ENCODE assay signal across 12 cellular contexts in the genomic region with DNA sequence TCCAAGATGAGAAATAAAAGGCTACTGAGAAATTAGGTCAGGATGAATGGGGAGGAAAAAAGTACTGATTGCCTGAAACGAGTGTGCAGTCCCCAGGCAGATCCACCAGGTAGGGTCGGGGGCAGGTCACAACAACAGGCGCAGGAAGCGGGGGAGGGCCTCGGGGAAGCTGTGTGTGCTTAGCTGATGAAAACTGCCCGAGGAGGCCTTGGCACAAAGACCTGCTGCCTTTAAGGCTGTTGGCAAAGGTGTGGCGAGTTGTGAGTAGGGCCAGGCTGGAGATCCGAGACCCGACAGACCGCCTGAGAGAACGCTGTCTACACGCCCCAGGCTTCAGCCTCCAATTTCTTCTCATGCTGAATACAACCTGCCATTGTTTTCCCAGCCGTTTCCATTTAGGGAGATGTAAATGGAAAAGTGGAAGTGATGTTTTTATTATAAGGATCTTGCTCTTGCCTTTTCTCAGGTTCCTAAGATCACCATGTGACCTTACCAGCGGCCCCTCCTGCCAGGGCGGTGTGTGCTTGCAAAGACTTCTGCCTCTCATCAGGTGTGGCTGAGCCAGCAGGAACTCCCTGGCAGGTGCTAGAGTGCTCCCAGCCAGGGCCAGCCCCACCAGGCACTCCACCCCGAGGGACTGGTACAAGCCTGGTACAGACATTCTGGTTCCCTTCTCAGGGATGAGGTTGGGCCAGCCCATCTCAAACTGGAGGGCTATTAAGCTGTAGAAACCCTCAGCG.
A peak's percentile ranks its signal among the peaks of the same experiment; 100 is the strongest.
DNase-seq lines count a peak whose midpoint lies in the region; ATAC-seq and TF ChIP-seq lines count a peak whose summit lies in the region.
"Had no signal": no experiment of that assay in that cellular context is flagged by ENCODE, and none has a peak within 500 bp of the region (broad histone marks: within the 10 kb centered on the region; RNA-seq: fewer than 3 reads in every experiment).

No MANE protein-coding gene starts in this region.

- no peaks in the 10 kb centered on the region for H3K9me2 ChIP-seq in hepatocyte (replicated peaks; ENCODE audit: insufficient read depth)

- DNase-seq in NCI-H1092 treated with DMSO at 0.1 percent for 48 hours (lab: John Stamatoyannopoulos, UW), result peak; percentile 9
- peak; percentile 28 for DNase-seq in NCI-H526 treated with DMSO at 0.1 percent for 48 hours (lab: John Stamatoyannopoulos, UW)
- no peak for DNase-seq in hepatocyte (ENCODE audit: low spot score)
- no peak for DNase-seq in stimulated activated effector memory CD8-positive, alpha-beta T cell treated with anti-CD3 and anti-CD28 coated beads, Interleukin-12 subunit alpha, Interleukin-12 subunit beta, amount 100 ng/mL, for 72 hours (ENCODE audit: low spot score in 2 of 2)
- no peak for DNase-seq in dedifferentiated amniotic fluid mesenchymal stem cell (ENCODE audit: extremely low spot score)
- DNase-seq: activated CD8-positive, alpha-beta memory T cell treated with anti-CD3 and anti-CD28 coated beads, Interleukin-2, amount 50 U/mL, for 4 hours; aorta; Caco-2; MM.1S; PC-9 had no signal

- no peak for TF ChIP-seq CTCF in hepatocyte (IDR thresholded peaks at IDR 0.05; ENCODE audit: poor library complexity)

- no peak overlapping the region for H3K4me3 ChIP-seq in hepatocyte
- H3K4me3 ChIP-seq: PC-9 had no signal

- no peak overlapping the region for H3K4me2 ChIP-seq in hepatocyte
- H3K4me2 ChIP-seq: PC-9 had no signal

- no peaks in the 10 kb centered on the region for H3K9me3 ChIP-seq in hepatocyte (ENCODE audit: low read depth)
- H3K9me3 ChIP-seq: Caco-2 had no signal

- peaks cover 33% of the 10 kb centered on the region for H3K4me1 Mint-ChIP-seq in stimulated activated effector memory CD8-positive, alpha-beta T cell treated with anti-CD3 and anti-CD28 coated beads, Interleukin-12 subunit alpha, Interleukin-12 subunit beta, amount 100 ng/mL, for 72 hours

- peaks cover 63% of the 10 kb centered on the region for H3K79me2 ChIP-seq in hepatocyte

- H3K36me3 Mint-ChIP-seq in stimulated activated effector memory CD8-positive, alpha-beta T cell treated with anti-CD3 and anti-CD28 coated beads, Interleukin-12 subunit alpha, Interleukin-12 subunit beta, amount 100 ng/mL, for 72 hours, result no peaks in the 10 kb centered on the region

- peaks cover 10% of the 10 kb centered on the region for H3K4me1 ChIP-seq in hepatocyte (ENCODE audit: insufficient read depth)

- H3K27ac Mint-ChIP-seq in stimulated activated effector memory CD8-positive, alpha-beta T cell treated with anti-CD3 and anti-CD28 coated beads, Interleukin-12 subunit alpha, Interleukin-12 subunit beta, amount 100 ng/mL, for 72 hours, result peak overlapping the region; percentile 81

- no peaks in the 10 kb centered on the region for H4K20me1 ChIP-seq in hepatocyte (ENCODE audit: insufficient read depth, poor library complexity, severe bottlenecking)

- no peaks in the 10 kb centered on the region for H3K36me3 ChIP-seq in hepatocyte (replicated peaks; ENCODE audit: insufficient read depth, low read depth)

- no peak for ATAC-seq in stimulated activated effector memory CD8-positive, alpha-beta T cell treated with anti-CD3 and anti-CD28 coated beads, Interleukin-12 subunit alpha, Interleukin-12 subunit beta, amount 100 ng/mL, for 72 hours
- ATAC-seq in HG02678 (IDR thresholded peaks at IDR 0.05; ENCODE audit: unreplicated experiment) (no peak), HG03139 (IDR thresholded peaks at IDR 0.05; ENCODE audit: unreplicated experiment) (no peak)

- no peaks in the 10 kb centered on the region for H3K27me3 ChIP-seq in hepatocyte

- peak overlapping the region; percentile 23 for H3K27ac ChIP-seq in hepatocyte
- H3K27ac ChIP-seq: PC-9 had no signal

- no peak overlapping the region for H3K4me3 Mint-ChIP-seq in stimulated activated effector memory CD8-positive, alpha-beta T cell treated with anti-CD3 and anti-CD28 coated beads, Interleukin-12 subunit alpha, Interleukin-12 subunit beta, amount 100 ng/mL, for 72 hours

- 61% methylated on average over 17 of the region's 17 CpGs for WGBS in hepatocyte (ENCODE audit: low lambda C conversion rate, missing lambda C conversion rate)

- no peak overlapping the region for H2AFZ ChIP-seq in hepatocyte
- H2AFZ ChIP-seq: PC-9 had no signal

- no peaks in the 10 kb centered on the region for H3K9me3 Mint-ChIP-seq in stimulated activated effector memory CD8-positive, alpha-beta T cell treated with anti-CD3 and anti-CD28 coated beads, Interleukin-12 subunit alpha, Interleukin-12 subunit beta, amount 100 ng/mL, for 72 hours

Comparison
In these comparisons a context has a peak if more than half of its experiments do, and no peak if none do; other contexts are left out.
1. DNase-seq: peak in NCI-H1092 treated with DMSO at 0.1 percent for 48 hours (single experiment) and NCI-H526 treated with DMSO at 0.1 percent for 48 hours (single experiment); none in hepatocyte (single experiment), stimulated activated effector memory CD8-positive, alpha-beta T cell treated with anti-CD3 and anti-CD28 coated beads, Interleukin-12 subunit alpha, Interleukin-12 subunit beta, amount 100 ng/mL, for 72 hours (0 of 2) and dedifferentiated amniotic fluid mesenchymal stem cell (single experiment).